In the genomic region with DNA sequence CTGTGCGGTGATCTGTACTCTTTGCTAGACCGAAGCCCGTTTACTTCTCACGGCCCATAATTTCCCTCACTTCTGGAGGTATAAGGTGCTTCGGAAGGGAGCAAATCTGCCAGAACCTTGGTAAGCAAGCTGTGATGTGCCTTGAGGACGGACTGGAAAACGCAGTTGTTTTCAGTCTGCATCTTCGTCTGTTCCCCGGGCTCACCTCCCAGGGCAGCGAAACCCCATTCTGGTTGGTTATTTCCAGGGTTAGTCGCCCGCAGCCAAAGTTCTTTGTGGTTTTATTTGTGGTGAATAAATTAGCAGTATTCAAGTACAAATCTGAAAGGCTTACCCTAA, we compare ENCODE assay signal across 8 cellular contexts. TPM values are rescaled to one million over a fixed set of nuclear protein-coding genes. Genes with fewer than 3 reads are reported as not detected.
DNase-seq lines count a peak whose midpoint lies in the region; ATAC-seq and TF ChIP-seq lines count a peak whose summit lies in the region.

No MANE protein-coding gene starts in this region.

- peak overlapping the region; percentile 98 for H3K4me3 Mint-ChIP-seq in activated T-helper 1 cell treated with anti-CD3 and anti-CD28 coated beads, Interleukin-12 subunit alpha, Interleukin-12 subunit beta, Interleukin-2, Interleukin-4 antibody, amounts not matched to agents 30 ng/mL and 10 ng/mL and 1 ng/mL, durations not matched to agents 14 hours and 24 hours and 36 hours

- peak overlapping the region; percentile 89 to 99 (median 97) for H3K9ac ChIP-seq in skeletal muscle tissue (ENCODE audit: low read depth in 1 of 3, low read length in 3 of 3)

- H3K4me1 ChIP-seq in skeletal muscle tissue (ENCODE audit: control insufficient read depth in 3 of 3, insufficient read depth in 3 of 3, low read length in 3 of 3): peaks cover 12 to 18% (median 14%) of the 10 kb centered on the region in 3 donors

- ATAC-seq in GM19395 (IDR thresholded peaks at IDR 0.05; ENCODE audit: unreplicated experiment): peak; percentile 39
- ATAC-seq in HG03521 (IDR thresholded peaks at IDR 0.05; ENCODE audit: unreplicated experiment): peak; percentile 25

- H3K27ac ChIP-seq in skeletal muscle tissue (ENCODE audit: low read depth, low read length): peak overlapping the region; percentile 83

- H3K9me3 Mint-ChIP-seq in activated T-helper 1 cell treated with anti-CD3 and anti-CD28 coated beads, Interleukin-12 subunit alpha, Interleukin-12 subunit beta, Interleukin-2, Interleukin-4 antibody, amounts not matched to agents 30 ng/mL and 10 ng/mL and 1 ng/mL, durations not matched to agents 14 hours and 24 hours and 36 hours: no peaks in the 10 kb centered on the region

- peaks cover 25% of the 10 kb centered on the region for H3K4me1 Mint-ChIP-seq in activated T-helper 1 cell treated with anti-CD3 and anti-CD28 coated beads, Interleukin-12 subunit alpha, Interleukin-12 subunit beta, Interleukin-2, Interleukin-4 antibody, amounts not matched to agents 30 ng/mL and 10 ng/mL and 1 ng/mL, durations not matched to agents 14 hours and 24 hours and 36 hours (ENCODE audit: low read depth)

- intact Hi-C loops in activated T-helper 1 cell treated with anti-CD3 and anti-CD28 coated beads, Interleukin-12 subunit alpha, Interleukin-12 subunit beta, Interleukin-2, Interleukin-4 antibody, amounts not matched to agents 30 ng/mL and 10 ng/mL and 1 ng/mL, durations not matched to agents 14 hours and 24 hours and 36 hours (cut with micrococcal nuclease): loop anchor here (1.0 to 2.0 kb wide), 8 partner anchors 14 to 446 kb away; a partner anchor contains a TSS

- POLR2A ChIA-PET in BJ (lab: Charles Lee): interaction anchor here (0.6 kb wide), 1 partner anchor 256 kb away, joined by 3 read pairs; no protein-coding TSS in a partner anchor

- H3K36me3 Mint-ChIP-seq in activated T-helper 1 cell treated with anti-CD3 and anti-CD28 coated beads, Interleukin-12 subunit alpha, Interleukin-12 subunit beta, Interleukin-2, Interleukin-4 antibody, amounts not matched to agents 30 ng/mL and 10 ng/mL and 1 ng/mL, durations not matched to agents 14 hours and 24 hours and 36 hours (ENCODE audit: low read depth): peaks cover 27% of the 10 kb centered on the region

- no peaks in the 10 kb centered on the region for H3K27me3 ChIP-seq in BJ (ENCODE audit: control insufficient read depth, insufficient read depth, low read length)
- H3K27me3 ChIP-seq in skeletal muscle tissue (ENCODE audit: control insufficient read depth in 3 of 3, insufficient read depth in 3 of 3, low read length in 3 of 3): no peaks in the 10 kb centered on the region

- H3K27ac Mint-ChIP-seq in activated T-helper 1 cell treated with anti-CD3 and anti-CD28 coated beads, Interleukin-12 subunit alpha, Interleukin-12 subunit beta, Interleukin-2, Interleukin-4 antibody, amounts not matched to agents 30 ng/mL and 10 ng/mL and 1 ng/mL, durations not matched to agents 14 hours and 24 hours and 36 hours: peak overlapping the region; percentile 73

- no peaks in the 10 kb centered on the region for H3K9me3 ChIP-seq in skeletal muscle tissue (ENCODE audit: control insufficient read depth in 3 of 3, low read length in 3 of 3)

- DNase-seq in BJ (ENCODE audit: low read depth) (no peak), hepatic stellate cell (ENCODE audit: low spot score) (peak; percentile 36), cerebellar nuclear complex (lab: John Stamatoyannopoulos, UW) (no peak), NCI-H1930 (lab: John Stamatoyannopoulos, UW) (no peak)
- DNase-seq in activated T-helper 1 cell treated with anti-CD3 and anti-CD28 coated beads, Interleukin-12 subunit alpha, Interleukin-12 subunit beta, Interleukin-2, Interleukin-4 antibody, amounts not matched to agents 30 ng/mL and 10 ng/mL and 1 ng/mL, durations not matched to agents 14 hours and 24 hours and 36 hours (ENCODE audit: low spot score): no peak

- H3K4me3 ChIP-seq in BJ (ENCODE audit: low read depth, low read length) (peak overlapping the region; percentile 83), skeletal muscle tissue (ENCODE audit: low read length in 3 of 3) (peak overlapping the region; percentile 82 to 100 (median 100))

- no peaks in the 10 kb centered on the region for H3K27me3 Mint-ChIP-seq in activated T-helper 1 cell treated with anti-CD3 and anti-CD28 coated beads, Interleukin-12 subunit alpha, Interleukin-12 subunit beta, Interleukin-2, Interleukin-4 antibody, amounts not matched to agents 30 ng/mL and 10 ng/mL and 1 ng/mL, durations not matched to agents 14 hours and 24 hours and 36 hours (ENCODE audit: insufficient read depth)

- H3K36me3 ChIP-seq in BJ (ENCODE audit: control insufficient read depth, insufficient read depth, low read length): 0 out of 2 replicates have a peak, but pooled peaks cover under 1% of the 10 kb centered on the region
- peaks cover 5 to 22% (median 16%) of the 10 kb centered on the region in 3 donors for H3K36me3 ChIP-seq in skeletal muscle tissue (ENCODE audit: control insufficient read depth in 3 of 3, insufficient read depth in 3 of 3, low read length in 3 of 3)

- no peak for TF ChIP-seq CTCF in BJ (IDR thresholded peaks at IDR 0.05; ENCODE audit: insufficient read depth, low read depth, low read length)

- CTCF ChIA-PET in BJ (lab: Yijun Ruan, JAX): interaction anchor here (0.9 to 1.7 kb wide), 2 partner anchors 13 to 455 kb away, joined by 3 to 6 read pairs; no protein-coding TSS in a partner anchor

RNA-seq across cellular contexts. Expression of a gene that starts 0.4 kb away (rescaled TPM):
- polyA plus RNA-seq in BJ (2011; rRNA removed): 20.3 and 30.6 TPM in 2 replicates
- polyA minus RNA-seq in BJ (2011; rRNA and poly(A)+ RNA removed): 7.8 and 8.7 TPM in 2 replicates
- 26.1 and 27.3 TPM in 2 replicates for total RNA-seq in activated T-helper 1 cell treated with anti-CD3 and anti-CD28 coated beads, Interleukin-12 subunit alpha, Interleukin-12 subunit beta, Interleukin-2, Interleukin-4 antibody, amounts not matched to agents 30 ng/mL and 10 ng/mL and 1 ng/mL, durations not matched to agents 14 hours and 24 hours and 36 hours
- total RNA-seq in skeletal muscle tissue: 26.1 TPM

RNA-seq across cellular contexts. Expression of a gene that starts 25.0 kb away (rescaled TPM):
- polyA plus RNA-seq in BJ (2011; rRNA removed): 17.9 and 21.1 TPM in 2 replicates
- polyA minus RNA-seq in BJ (2011; rRNA and poly(A)+ RNA removed): 5.7 and 9.3 TPM in 2 replicates
- total RNA-seq in activated T-helper 1 cell treated with anti-CD3 and anti-CD28 coated beads, Interleukin-12 subunit alpha, Interleukin-12 subunit beta, Interleukin-2, Interleukin-4 antibody, amounts not matched to agents 30 ng/mL and 10 ng/mL and 1 ng/mL, durations not matched to agents 14 hours and 24 hours and 36 hours: 24.2 and 29.0 TPM in 2 replicates
- total RNA-seq in skeletal muscle tissue: 18.3 TPM

RNA-seq across cellular contexts. Expression of a gene that starts 33.9 kb away (rescaled TPM):
- 0.83 and 1.4 TPM in 2 replicates for polyA plus RNA-seq in BJ (2011; rRNA removed)
- 3.3 and 4.0 TPM in 2 replicates for polyA minus RNA-seq in BJ (2011; rRNA and poly(A)+ RNA removed)
- 19.3 and 21.3 TPM in 2 replicates for total RNA-seq in activated T-helper 1 cell treated with anti-CD3 and anti-CD28 coated beads, Interleukin-12 subunit alpha, Interleukin-12 subunit beta, Interleukin-2, Interleukin-4 antibody, amounts not matched to agents 30 ng/mL and 10 ng/mL and 1 ng/mL, durations not matched to agents 14 hours and 24 hours and 36 hours
- 11.0 TPM for total RNA-seq in skeletal muscle tissue
